Comparison of ENCODE assay signal across 9 cellular contexts in the genomic region with DNA sequence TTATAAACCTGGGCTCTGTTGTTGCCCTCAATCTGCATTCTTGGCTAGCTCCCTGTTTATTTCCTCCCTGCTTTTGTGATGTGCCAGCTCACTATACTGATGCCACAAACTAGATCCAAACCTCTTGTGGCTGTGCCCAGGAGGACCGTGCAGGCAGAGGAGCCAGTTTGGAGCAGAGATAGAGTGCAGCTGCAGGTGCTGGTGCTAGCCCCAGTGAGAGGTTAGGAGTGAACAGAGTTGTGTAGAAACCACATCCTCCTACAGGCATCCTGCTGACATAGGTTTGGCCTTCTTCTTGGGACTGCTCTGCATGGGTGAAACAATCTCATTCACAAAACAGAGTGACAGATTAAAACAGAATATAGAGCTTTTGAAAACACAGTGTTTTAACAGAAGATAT.
DNase-seq lines count a peak whose midpoint lies in the region; ATAC-seq lines count a peak whose summit lies in the region.
"Had no signal": no experiment of that assay in that cellular context is flagged by ENCODE, and none has a peak within 500 bp of the region (broad histone marks: within the 10 kb centered on the region; RNA-seq: fewer than 3 reads in every experiment).

No MANE protein-coding gene starts in this region.

- in situ Hi-C loops in ACHN (cut with HindIII; ENCODE audit: low pct_ligation_motif_present, low pct_unique_long_range_greater_than_20kb, low sequenced_read_pairs), result no loop called here

- ATAC-seq in HG03378 (IDR thresholded peaks at IDR 0.05; ENCODE audit: unreplicated experiment), result peak; percentile 92

- DNase-seq in NK-92 treated with Interleukin-12 subunit alpha and Interleukin-12 subunit beta, amount 100 ng/mL, for 24 hours (lab: John Stamatoyannopoulos, UW), result peak; percentile 28
- DNase-seq in NK-92 (lab: John Stamatoyannopoulos, UW; ENCODE audit: unreplicated experiment) (no peak), NCI-H2081 (lab: John Stamatoyannopoulos, UW) (no peak), ACHN (no peak), iPS-NIHi11 (ENCODE audit: low spot score) (no peak)
- DNase-seq in activated T-cell treated with anti-CD3 and anti-CD28 coated beads, Interleukin-2, amount 50 U/mL, for 48 hours, result peak; percentile 44 to 54
- peak; percentile 40 for DNase-seq in stimulated activated naive CD4-positive, alpha-beta T cell treated with Interleukin-2 at 50 U/mL for 16 hours (lab: John Stamatoyannopoulos, UW)
- DNase-seq: 8988T had no signal

Comparison
In these comparisons a context has a peak if more than half of its experiments do, and no peak if none do; other contexts are left out.
1. DNase-seq: peak in NK-92 treated with Interleukin-12 subunit alpha and Interleukin-12 subunit beta, amount 100 ng/mL, for 24 hours (single experiment), activated T-cell treated with anti-CD3 and anti-CD28 coated beads, Interleukin-2, amount 50 U/mL, for 48 hours (2 of 2) and stimulated activated naive CD4-positive, alpha-beta T cell treated with Interleukin-2 at 50 U/mL for 16 hours (single experiment); none in NK-92 (single experiment), NCI-H2081 (0 of 2), ACHN (single experiment) and iPS-NIHi11 (single experiment).